In genomic region chr9:136244776-136245193, GRCh38 we compare ENCODE assay signal across 8 cellular contexts. TPM values are rescaled to one million over a fixed set of nuclear protein-coding genes. Genes with fewer than 3 reads are reported as not detected.
DNase-seq lines count a peak whose midpoint lies in the region; ATAC-seq and TF ChIP-seq lines count a peak whose summit lies in the region.

No MANE protein-coding gene starts in this region.

- H3K27me3 Mint-ChIP-seq in activated T-cell treated with anti-CD3 and anti-CD28 coated beads, Interleukin-2, amount 50 U/mL, for 72 hours (ENCODE audit: low read depth) = no peaks in the 10 kb centered on the region

- TF ChIP-seq POLR2A in lower leg skin (IDR thresholded peaks at IDR 0.05) (no peak), tibial nerve (IDR thresholded peaks at IDR 0.05) (no peak)

- WGBS in lower leg skin, 2 donors = 8% methylated on average over 7 of the region's 7 CpGs
- WGBS in tibial nerve, 2 donors = 10 to 21% methylated on average over 5 to 7 of the region's 7 CpGs

- no peaks in the 10 kb centered on the region for H3K27me3 ChIP-seq in ascending aorta
- no peaks in the 10 kb centered on the region for H3K27me3 ChIP-seq in tibial nerve

- peak overlapping the region; percentile 69 to 94 for H3K4me3 ChIP-seq in ascending aorta
- peak overlapping the region; percentile 35 for H3K4me3 ChIP-seq in lower leg skin (ENCODE audit: low read depth, poor library complexity, severe bottlenecking)
- H3K4me3 ChIP-seq in tibial nerve = peak overlapping the region; percentile 63 to 97 (median 89)

- no peak for ATAC-seq in activated T-cell treated with anti-CD3 and anti-CD28 coated beads, Interleukin-2, amount 50 U/mL, for 72 hours (replicated peaks in 1 of 2)
- no peak for ATAC-seq in GM19463 (IDR thresholded peaks at IDR 0.05; ENCODE audit: unreplicated experiment)

- H3K27ac Mint-ChIP-seq in activated T-cell treated with anti-CD3 and anti-CD28 coated beads, Interleukin-2, amount 50 U/mL, for 72 hours = peak overlapping the region; percentile 70

- H3K4me1 Mint-ChIP-seq in activated T-cell treated with anti-CD3 and anti-CD28 coated beads, Interleukin-2, amount 50 U/mL, for 72 hours (ENCODE audit: low read depth) = peaks cover 42% of the 10 kb centered on the region

- no peaks in the 10 kb centered on the region for H3K36me3 ChIP-seq in ascending aorta
- no peaks in the 10 kb centered on the region for H3K36me3 ChIP-seq in tibial nerve

- TF ChIP-seq CTCF in ascending aorta (IDR thresholded peaks at IDR 0.05) (no peak), lower leg skin (IDR thresholded peaks at IDR 0.05) (no peak), tibial nerve (IDR thresholded peaks at IDR 0.05) (no peak)

- no peaks in the 10 kb centered on the region for H3K9me3 ChIP-seq in ascending aorta
- no peaks in the 10 kb centered on the region for H3K9me3 ChIP-seq in tibial nerve

- peaks cover 3 to 9% of the 10 kb centered on the region in 2 donors for H3K36me3 Mint-ChIP-seq in activated T-cell treated with anti-CD3 and anti-CD28 coated beads, Interleukin-2, amount 50 U/mL, for 72 hours (ENCODE audit: insufficient read depth in 2 of 2)

- peak overlapping the region; percentile 92 to 98 for H3K4me3 Mint-ChIP-seq in activated T-cell treated with anti-CD3 and anti-CD28 coated beads, Interleukin-2, amount 50 U/mL, for 72 hours

- H3K27ac ChIP-seq in ascending aorta (no peak overlapping the region), tibial nerve (peak overlapping the region in 2 of 4 donors; percentile 64 to 81)

- no peaks in the 10 kb centered on the region for H3K9me3 Mint-ChIP-seq in activated T-cell treated with anti-CD3 and anti-CD28 coated beads, Interleukin-2, amount 50 U/mL, for 72 hours

- DNase-seq in activated T-cell treated with anti-CD3 and anti-CD28 coated beads, Interleukin-2, amount 50 U/mL, for 72 hours = no peak
- DNase-seq in activated T-cell treated with anti-CD3 and anti-CD28 coated beads for 4 hours = no peak
- DNase-seq in ascending aorta (ENCODE audit: low spot score in 2 of 2) = no peak
- DNase-seq in lower leg skin (ENCODE audit: low spot score in 2 of 2) = no peak
- DNase-seq in tibial nerve (ENCODE audit: low spot score in 2 of 2) = no peak
- no peak for DNase-seq in GM19238 (ENCODE audit: insufficient read length, low spot score)
- DNase-seq in SK-N-DZ (ENCODE audit: low spot score) = no peak

- peaks cover 5 to 14% of the 10 kb centered on the region in 2 donors for H3K4me1 ChIP-seq in ascending aorta
- peaks cover 0 to 33% (median 23%) of the 10 kb centered on the region in 4 donors for H3K4me1 ChIP-seq in tibial nerve

- no peak for TF ChIP-seq EP300 in tibial nerve (IDR thresholded peaks at IDR 0.05)

- intact Hi-C loops in ascending aorta (cut with DNase I) (no loop called here), lower leg skin (cut with DNase I; ENCODE audit: low total_unique reads) (no loop called here)

RNA-seq across cellular contexts. Expression of gene QSOX2, which starts 0.8 kb away (rescaled TPM):
- 10 to 100 TPM; 21.5 to 25.1 TPM for total RNA-seq in activated T-cell treated with anti-CD3 and anti-CD28 coated beads, Interleukin-2, amount 50 U/mL, for 72 hours
- total RNA-seq in ascending aorta (3.7 TPM), lower leg skin (10 to 100 TPM in 2 of 4 donors, 1 to 10 TPM in 2; 8.7 to 13.0 (median 11.1) TPM), tibial nerve (10 to 100 TPM; 10.2 to 16.8 (median 11.8) TPM)
- 28.3 and 34.3 TPM in 2 replicates for polyA plus RNA-seq in SK-N-DZ (2014; cell fraction: cytosol; rRNA removed)
- 67.5 and 68.8 TPM in 2 replicates for polyA plus RNA-seq in SK-N-DZ (2014; cell fraction: nucleus; rRNA removed)

RNA-seq across cellular contexts. Expression of gene LHX3, which starts 39.9 kb away (rescaled TPM):
- total RNA-seq in activated T-cell treated with anti-CD3 and anti-CD28 coated beads, Interleukin-2, amount 50 U/mL, for 72 hours = under 1 TPM in 1 of 2 donors, not detected in 1; 0.17 TPM
- total RNA-seq in ascending aorta (not detected), lower leg skin (under 1 TPM in 1 of 4 donors, not detected in 3; 0.42 TPM), tibial nerve (not detected)
- not detected in 2 replicates for polyA plus RNA-seq in SK-N-DZ (2014; cell fraction: cytosol; rRNA removed)
- polyA plus RNA-seq in SK-N-DZ (2014; cell fraction: nucleus; rRNA removed) = 0.19 TPM in 1 of 2 replicates, not detected in the other

RNA-seq across cellular contexts. Expression of gene CCDC187, which starts 59.1 kb away (rescaled TPM):
- not detected for total RNA-seq in activated T-cell treated with anti-CD3 and anti-CD28 coated beads, Interleukin-2, amount 50 U/mL, for 72 hours
- total RNA-seq in ascending aorta (under 0.01 TPM), lower leg skin (1 to 10 TPM in 1 of 4 donors, not detected in 3; 1.1 TPM), tibial nerve (under 1 TPM in 1 of 4 donors, not detected in 3; 0.20 TPM)
- 0.06 TPM in 1 of 2 replicates, not detected in the other for polyA plus RNA-seq in SK-N-DZ (2014; cell fraction: cytosol; rRNA removed)
- 0.09 and 0.35 TPM in 2 replicates for polyA plus RNA-seq in SK-N-DZ (2014; cell fraction: nucleus; rRNA removed)

Comparison
In these comparisons a context has a peak if more than half of its experiments do, and no peak if none do; other contexts are left out.
1. H3K4me3 ChIP-seq: peak in every context shown above with its lines; median percentile 89 in tibial nerve; 82 in ascending aorta; 35 in lower leg skin.